20 cellular contexts compared by ENCODE assay signal in the genomic region with DNA sequence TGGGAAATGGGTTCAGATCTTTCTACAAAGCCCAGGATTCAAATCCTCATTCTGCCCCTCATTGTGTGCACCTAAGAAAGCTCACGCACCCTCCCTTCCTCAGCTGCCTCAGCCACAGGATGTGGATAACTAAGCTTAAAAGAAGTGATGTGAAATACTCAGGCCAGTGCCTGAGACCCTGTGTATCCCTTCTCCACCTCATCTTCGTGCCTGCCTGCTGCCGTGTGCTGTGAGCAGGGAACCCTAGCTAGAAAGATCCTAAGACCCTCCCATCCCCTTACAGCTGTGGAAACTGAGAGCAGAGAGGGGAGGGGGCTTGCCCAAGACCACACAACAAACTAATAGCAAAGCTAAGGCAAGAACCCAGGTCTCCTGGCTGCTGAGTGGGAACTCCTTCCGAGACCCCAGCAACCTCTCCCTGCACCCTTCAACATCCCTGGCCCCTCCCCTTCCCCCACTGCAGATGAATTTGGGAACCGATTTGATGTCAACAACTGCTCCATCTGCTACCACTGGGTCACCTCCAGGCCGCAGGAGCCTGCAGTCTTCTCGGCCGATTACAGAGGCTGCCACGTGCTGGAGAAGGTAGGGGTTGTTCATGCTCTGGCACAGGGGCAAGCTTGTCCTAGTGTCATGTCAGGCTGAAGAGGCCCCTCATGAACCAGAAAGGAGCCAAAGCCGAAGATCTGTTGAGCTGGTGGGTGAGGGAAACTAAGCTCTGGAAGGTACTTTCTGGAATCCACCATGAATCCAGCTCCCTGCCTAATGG. TPM values are rescaled to one million over a fixed set of nuclear protein-coding genes. Genes with fewer than 3 reads are reported as not detected.
"Had no signal": no experiment of that assay in that cellular context is flagged by ENCODE, and none has a peak within 500 bp of the region (broad histone marks: within the 10 kb centered on the region; RNA-seq: fewer than 3 reads in every experiment).

No MANE protein-coding gene starts in this region.

- H3K27ac ChIP-seq: cardiac muscle cell, colonic mucosa, hepatocyte, neutrophil, skin epidermis, suprapubic skin had no signal

- H3K36me3 Mint-ChIP-seq: naive B cell, type B pancreatic cell had no signal

- H3K36me3 ChIP-seq: cardiac muscle cell, colonic mucosa, neutrophil, suprapubic skin had no signal

- H3K4me3 Mint-ChIP-seq: activated CD4-positive, alpha-beta T cell treated with anti-CD3 and anti-CD28 coated beads for 36 hours; activated T-cell treated with anti-CD3 and anti-CD28 coated beads, Interleukin-2, amount 50 U/mL, for 24 hours; naive B cell; type B pancreatic cell had no signal

- H3K27me3 ChIP-seq: cardiac muscle cell, colonic mucosa, hepatocyte, neutrophil, suprapubic skin had no signal

- H3K27ac Mint-ChIP-seq: activated CD4-positive, alpha-beta T cell treated with anti-CD3 and anti-CD28 coated beads for 36 hours; activated T-cell treated with anti-CD3 and anti-CD28 coated beads, Interleukin-2, amount 50 U/mL, for 24 hours; type B pancreatic cell had no signal

- ATAC-seq: activated CD4-positive, alpha-beta T cell treated with anti-CD3 and anti-CD28 coated beads for 36 hours; esophagus mucosa had no signal

- H3K27me3 Mint-ChIP-seq: activated CD4-positive, alpha-beta T cell treated with anti-CD3 and anti-CD28 coated beads for 36 hours; type B pancreatic cell had no signal

- DNase-seq: activated CD4-positive, alpha-beta T cell treated with anti-CD3 and anti-CD28 coated beads for 36 hours; activated effector memory CD4-positive, alpha-beta T cell treated with Interleukin-2 at 50 U/mL for 16 hours; activated naive CD4-positive, alpha-beta T cell treated with anti-CD3 and anti-CD28 coated beads, Interleukin-2, amount 50 U/mL, for 16 hours; colonic mucosa; islet precursor cell; mammary epithelial cell; naive B cell; retina; stimulated activated CD4-positive, alpha-beta T cell treated with anti-CD3 and anti-CD28 coated beads, Interleukin-4, amount 100 ng/mL, for 24 hours; stimulated activated naive CD4-positive, alpha-beta T cell had no signal

- H3K9me3 ChIP-seq: colonic mucosa, neutrophil, suprapubic skin had no signal

- H3K9me3 Mint-ChIP-seq: activated T-cell treated with anti-CD3 and anti-CD28 coated beads, Interleukin-2, amount 50 U/mL, for 24 hours; naive B cell; type B pancreatic cell had no signal

- H3K4me3 ChIP-seq: cardiac muscle cell, colonic mucosa, hepatocyte, skin epidermis, suprapubic skin had no signal

- H3K4me1 ChIP-seq: colonic mucosa had no signal

RNA-seq across cellular contexts. Expression of gene ZP1, which starts 1.5 kb away (rescaled TPM):
- total RNA-seq: activated CD4-positive, alpha-beta T cell treated with anti-CD3 and anti-CD28 coated beads for 36 hours; cardiac muscle cell; esophagus mucosa; glomerular endothelial cell; hepatocyte; mammary epithelial cell; mononuclear cell had no signal
- polyA plus RNA-seq: mammary epithelial cell had no signal

RNA-seq across cellular contexts. Expression of gene PTGDR2, which starts 13.1 kb away (rescaled TPM):
- total RNA-seq: glomerular endothelial cell, mammary epithelial cell had no signal
